In genomic region chr7:158957507-158957900, GRCh38 we compare ENCODE assay signal across 9 cellular contexts.
DNase-seq lines count a peak whose midpoint lies in the region; ATAC-seq and TF ChIP-seq lines count a peak whose summit lies in the region.
"Had no signal": no experiment of that assay in that cellular context is flagged by ENCODE, and none has a peak within 500 bp of the region (broad histone marks: within the 10 kb centered on the region; RNA-seq: fewer than 3 reads in every experiment).

No MANE protein-coding gene starts in this region.

- peak in 1 of 3 donors; percentile 24 for ATAC-seq in natural killer cell
- ATAC-seq in natural killer cell treated with Interleukin-12 subunit alpha and Interleukin-12 subunit beta and Interleukin-15 and Interleukin-18, amount 100 ng/mL, for 72 hours: no peak
- ATAC-seq in upper lobe of right lung: peak; percentile 24
- ATAC-seq in GM21723 (IDR thresholded peaks at IDR 0.05; ENCODE audit: unreplicated experiment): no peak

- H3K79me2 ChIP-seq in smooth muscle cell (ENCODE audit: low read depth): no peaks in the 10 kb centered on the region

- H3K9me3 Mint-ChIP-seq in natural killer cell: no peaks in the 10 kb centered on the region
- H3K9me3 Mint-ChIP-seq in natural killer cell treated with Interleukin-12 subunit alpha and Interleukin-12 subunit beta and Interleukin-15 and Interleukin-18, amount 100 ng/mL, for 72 hours: no peaks in the 10 kb centered on the region
- no peaks in the 10 kb centered on the region for H3K9me3 Mint-ChIP-seq in dendritic cell treated with granulocyte-macrophage colony-stimulating factor and Interleukin-4, amounts not matched to agents 40 ng/mL and 50 ng/mL, for 4 days

- no peak overlapping the region for H3K9ac ChIP-seq in smooth muscle cell (ENCODE audit: low read depth)

- H3K9me3 ChIP-seq in upper lobe of right lung (no peaks in the 10 kb centered on the region), smooth muscle cell (replicated peaks; ENCODE audit: low read depth) (no peaks in the 10 kb centered on the region)
- H3K9me3 ChIP-seq: ascending aorta had no signal

- H3K4me3 ChIP-seq in upper lobe of right lung (peak overlapping the region; percentile 33), smooth muscle cell (no peak overlapping the region)

- no peak overlapping the region for H3K4me2 ChIP-seq in smooth muscle cell

- peaks cover 11% of the 10 kb centered on the region for H3K4me1 ChIP-seq in upper lobe of right lung
- no peaks in the 10 kb centered on the region for H3K4me1 ChIP-seq in smooth muscle cell (ENCODE audit: low read depth)

- peaks cover 13 to 16% of the 10 kb centered on the region in 2 donors for H3K27me3 Mint-ChIP-seq in natural killer cell (ENCODE audit: low read depth in 2 of 2)
- H3K27me3 Mint-ChIP-seq in natural killer cell treated with Interleukin-12 subunit alpha and Interleukin-12 subunit beta and Interleukin-15 and Interleukin-18, amount 100 ng/mL, for 72 hours: peaks cover 9 to 15% of the 10 kb centered on the region in 2 donors
- peaks cover 40% of the 10 kb centered on the region for H3K27me3 Mint-ChIP-seq in dendritic cell treated with granulocyte-macrophage colony-stimulating factor and Interleukin-4, amounts not matched to agents 40 ng/mL and 50 ng/mL, for 4 days

- intact Hi-C loops in natural killer cell (cut with micrococcal nuclease) (no loop called here), upper lobe of right lung (cut with DNase I) (no loop called here)
- intact Hi-C loops in dendritic cell treated with granulocyte-macrophage colony-stimulating factor and Interleukin-4, amounts not matched to agents 40 ng/mL and 50 ng/mL, for 4 days (cut with micrococcal nuclease): no loop called here

- 95% methylated on average over 26 of the region's 26 CpGs for WGBS in smooth muscle cell (ENCODE audit: low lambda C conversion rate)

- TF ChIP-seq CTCF in natural killer cell (IDR thresholded peaks at IDR 0.05) (no peak), upper lobe of right lung (IDR thresholded peaks at IDR 0.05) (no peak), smooth muscle cell (IDR thresholded peaks at IDR 0.05; ENCODE audit: borderline replicate concordance, insufficient read depth, poor library complexity, severe bottlenecking) (no peak)

- H3K27ac Mint-ChIP-seq in natural killer cell: no peak overlapping the region
- no peak overlapping the region for H3K27ac Mint-ChIP-seq in natural killer cell treated with Interleukin-12 subunit alpha and Interleukin-12 subunit beta and Interleukin-15 and Interleukin-18, amount 100 ng/mL, for 72 hours
- H3K27ac Mint-ChIP-seq in dendritic cell treated with granulocyte-macrophage colony-stimulating factor and Interleukin-4, amounts not matched to agents 40 ng/mL and 50 ng/mL, for 4 days: no peak overlapping the region

- H3F3A ChIP-seq in smooth muscle cell (ENCODE audit: low read depth): no peaks in the 10 kb centered on the region

- H3K4me3 Mint-ChIP-seq in natural killer cell: peak overlapping the region; percentile 82
- no peak overlapping the region for H3K4me3 Mint-ChIP-seq in natural killer cell treated with Interleukin-12 subunit alpha and Interleukin-12 subunit beta and Interleukin-15 and Interleukin-18, amount 100 ng/mL, for 72 hours
- H3K4me3 Mint-ChIP-seq in dendritic cell treated with granulocyte-macrophage colony-stimulating factor and Interleukin-4, amounts not matched to agents 40 ng/mL and 50 ng/mL, for 4 days: peak overlapping the region; percentile 33

- DNase-seq in natural killer cell (no peak), NCI-H2227 (lab: John Stamatoyannopoulos, UW; ENCODE audit: unreplicated experiment) (peak; percentile 47), upper lobe of right lung (no peak), EL (no peak), smooth muscle cell (lab: John Stamatoyannopoulos, UW; ENCODE audit: unreplicated experiment) (no peak)
- DNase-seq in natural killer cell treated with Interleukin-12 subunit alpha and Interleukin-12 subunit beta and Interleukin-15 and Interleukin-18, amount 100 ng/mL, for 72 hours (ENCODE audit: low spot score): no peak

- H3K36me3 Mint-ChIP-seq in natural killer cell: no peaks in the 10 kb centered on the region
- no peaks in the 10 kb centered on the region for H3K36me3 Mint-ChIP-seq in natural killer cell treated with Interleukin-12 subunit alpha and Interleukin-12 subunit beta and Interleukin-15 and Interleukin-18, amount 100 ng/mL, for 72 hours
- H3K36me3 Mint-ChIP-seq in dendritic cell treated with granulocyte-macrophage colony-stimulating factor and Interleukin-4, amounts not matched to agents 40 ng/mL and 50 ng/mL, for 4 days (ENCODE audit: low read depth): no peaks in the 10 kb centered on the region

- H3K27ac ChIP-seq in upper lobe of right lung (no peak overlapping the region), smooth muscle cell (ENCODE audit: low read depth) (no peak overlapping the region)
- H3K27ac ChIP-seq: ascending aorta had no signal

- H2AFZ ChIP-seq in smooth muscle cell (ENCODE audit: low read depth): no peak overlapping the region

- H4K20me1 ChIP-seq in smooth muscle cell (ENCODE audit: low read depth): no peaks in the 10 kb centered on the region

- H3K36me3 ChIP-seq in upper lobe of right lung (no peaks in the 10 kb centered on the region), smooth muscle cell (ENCODE audit: low read depth) (no peaks in the 10 kb centered on the region)
- H3K36me3 ChIP-seq: ascending aorta had no signal

- H3K27me3 ChIP-seq in upper lobe of right lung: peaks cover 6% of the 10 kb centered on the region
- H3K27me3 ChIP-seq in smooth muscle cell (ENCODE audit: low read depth): no peaks in the 10 kb centered on the region
- H3K27me3 ChIP-seq: ascending aorta had no signal

- peaks cover 11% of the 10 kb centered on the region in 2 donors for H3K4me1 Mint-ChIP-seq in natural killer cell
- H3K4me1 Mint-ChIP-seq in natural killer cell treated with Interleukin-12 subunit alpha and Interleukin-12 subunit beta and Interleukin-15 and Interleukin-18, amount 100 ng/mL, for 72 hours (ENCODE audit: low read depth in 2 of 2): peaks cover 7 to 14% of the 10 kb centered on the region in 2 donors
- H3K4me1 Mint-ChIP-seq in dendritic cell treated with granulocyte-macrophage colony-stimulating factor and Interleukin-4, amounts not matched to agents 40 ng/mL and 50 ng/mL, for 4 days (ENCODE audit: low read depth): peaks cover 10% of the 10 kb centered on the region
